Comparison of ENCODE assay signal across 28 cellular contexts in the genomic region with DNA sequence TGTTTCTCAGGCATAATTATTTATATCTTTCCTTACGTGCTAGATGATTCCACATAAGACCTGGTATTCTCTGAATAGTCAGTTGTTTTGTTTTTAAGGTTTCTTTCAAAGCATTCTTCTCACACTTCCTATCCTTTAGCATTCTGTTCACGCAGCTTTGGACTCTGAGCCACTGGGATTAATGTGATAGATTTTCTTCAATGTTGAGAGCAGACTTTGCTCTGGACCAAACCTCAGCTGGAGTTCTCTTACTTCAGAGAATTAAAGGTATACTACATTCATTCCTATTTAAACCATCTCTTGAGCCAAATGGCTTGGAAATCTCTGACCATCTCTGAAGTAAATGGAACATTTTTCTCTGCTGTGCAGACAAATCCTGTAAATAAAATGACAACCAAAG.
DNase-seq lines count a peak whose midpoint lies in the region; ATAC-seq and TF ChIP-seq lines count a peak whose summit lies in the region.
"Had no signal": no experiment of that assay in that cellular context is flagged by ENCODE, and none has a peak within 500 bp of the region (broad histone marks: within the 10 kb centered on the region; RNA-seq: fewer than 3 reads in every experiment).

No MANE protein-coding gene starts in this region.

- H3K9me3 ChIP-seq in hepatocyte (ENCODE audit: low read depth) (no peaks in the 10 kb centered on the region), mucosa of descending colon (no peaks in the 10 kb centered on the region), tibial nerve (no peaks in the 10 kb centered on the region), uterus (no peaks in the 10 kb centered on the region)
- H3K9me3 ChIP-seq: ascending aorta, Caco-2, gastrocnemius medialis, thyroid gland had no signal

- peaks cover 35% of the 10 kb centered on the region for H3K36me3 Mint-ChIP-seq in natural killer cell
- peaks cover 21% of the 10 kb centered on the region for H3K36me3 Mint-ChIP-seq in natural killer cell treated with Interleukin-12 subunit alpha and Interleukin-12 subunit beta and Interleukin-15 and Interleukin-18, amount 100 ng/mL, for 72 hours

- no peaks in the 10 kb centered on the region for H3K27me3 ChIP-seq in hepatocyte
- no peaks in the 10 kb centered on the region for H3K27me3 ChIP-seq in tibial nerve
- no peaks in the 10 kb centered on the region for H3K27me3 ChIP-seq in uterus
- H3K27me3 ChIP-seq: ascending aorta, gastrocnemius medialis, thyroid gland had no signal

- no peaks in the 10 kb centered on the region for H3K36me3 ChIP-seq in hepatocyte (replicated peaks; ENCODE audit: insufficient read depth, low read depth)
- no peaks in the 10 kb centered on the region for H3K36me3 ChIP-seq in mucosa of descending colon (ENCODE audit: low read depth)
- peaks cover 0 to 31% (median 0%) of the 10 kb centered on the region in 3 donors for H3K36me3 ChIP-seq in tibial nerve
- H3K36me3 ChIP-seq in uterus, result no peaks in the 10 kb centered on the region
- H3K36me3 ChIP-seq: gastrocnemius medialis had no signal

- H3K27ac ChIP-seq in hepatocyte (no peak overlapping the region), tibial nerve (no peak overlapping the region), uterus (no peak overlapping the region)
- H3K27ac ChIP-seq: ascending aorta, gastrocnemius medialis, thyroid gland had no signal

- intact Hi-C loops in natural killer cell (cut with micrococcal nuclease), result no loop called here
- intact Hi-C loops in mucosa of descending colon (cut with DNase I, micrococcal nuclease), result no loop called here
- intact Hi-C loops in uterus (cut with DNase I; ENCODE audit: low total_unique reads), result no loop called here

- DNase-seq in natural killer cell, result no peak
- DNase-seq in natural killer cell treated with Interleukin-12 subunit alpha and Interleukin-12 subunit beta and Interleukin-15 and Interleukin-18, amount 100 ng/mL, for 72 hours (ENCODE audit: low spot score), result no peak
- DNase-seq in hepatocyte (ENCODE audit: low spot score), result peak; percentile 35
- no peak for DNase-seq in mucosa of descending colon
- DNase-seq in tibial nerve (ENCODE audit: low spot score in 2 of 2), result no peak
- no peak for DNase-seq in uterus
- DNase-seq: activated CD4-positive, alpha-beta T cell treated with anti-CD3 and anti-CD28 coated beads, Interleukin-2, amount 10 ng/mL, durations not matched to agents 24 days and 14 days; Caco-2; cortex of kidney; gastrocnemius medialis; GDM1; GOT3; hypothalamus; NCI-H1092 treated with DMSO at 0.1 percent for 48 hours; NCI-H187; NCI-H524 treated with DMSO at 0.1 percent for 48 hours; nucleus accumbens; Right ventricle myocardium superior; stimulated activated CD8-positive, alpha-beta memory T cell treated with anti-CD3 and anti-CD28 coated beads, Interleukin-4, amount 100 ng/mL, for 48 hours; stimulated activated naive CD8-positive, alpha-beta T cell treated with anti-CD3 and anti-CD28 coated beads, Interleukin-15, amount 100 ng/mL, for 72 hours; thyroid gland had no signal

- H3K4me3 Mint-ChIP-seq in natural killer cell, result no peak overlapping the region
- H3K4me3 Mint-ChIP-seq in natural killer cell treated with Interleukin-12 subunit alpha and Interleukin-12 subunit beta and Interleukin-15 and Interleukin-18, amount 100 ng/mL, for 72 hours, result no peak overlapping the region
- H3K4me3 Mint-ChIP-seq: activated CD4-positive, alpha-beta T cell treated with anti-CD3 and anti-CD28 coated beads, Interleukin-2, amount 10 ng/mL, durations not matched to agents 24 days and 14 days; IgD-negative memory B cell; stimulated activated naive CD8-positive, alpha-beta T cell treated with anti-CD3 and anti-CD28 coated beads, Interleukin-15, amount 100 ng/mL, for 72 hours; T-helper 2 cell treated with Interferon-gamma antibody and Interleukin-4, amounts not matched to agents 5 μg/mL and 100 μg/mL, for 36 hours had no signal

- no peaks in the 10 kb centered on the region for H3K79me2 ChIP-seq in hepatocyte

- H3K4me2 ChIP-seq in hepatocyte, result peak overlapping the region; percentile 54

- 61% methylated on average over 2 of the region's 2 CpGs for WGBS in hepatocyte (ENCODE audit: low lambda C conversion rate, missing lambda C conversion rate)
- 82 to 88% methylated on average over 2 of the region's 2 CpGs for WGBS in tibial nerve, 2 donors

- H3K4me1 ChIP-seq in hepatocyte (ENCODE audit: insufficient read depth) (peaks cover 21% of the 10 kb centered on the region), mucosa of descending colon (ENCODE audit: low read depth) (peaks cover 19% of the 10 kb centered on the region), tibial nerve (peaks cover 0 to 20% (median 0%) of the 10 kb centered on the region in 4 donors), uterus (no peaks in the 10 kb centered on the region)
- H3K4me1 ChIP-seq: thyroid gland had no signal

- no peaks in the 10 kb centered on the region for H3K27me3 Mint-ChIP-seq in natural killer cell (ENCODE audit: low read depth in 2 of 2)
- no peaks in the 10 kb centered on the region for H3K27me3 Mint-ChIP-seq in natural killer cell treated with Interleukin-12 subunit alpha and Interleukin-12 subunit beta and Interleukin-15 and Interleukin-18, amount 100 ng/mL, for 72 hours
- H3K27me3 Mint-ChIP-seq: activated CD4-positive, alpha-beta T cell treated with anti-CD3 and anti-CD28 coated beads, Interleukin-2, amount 10 ng/mL, durations not matched to agents 24 days and 14 days; IgD-negative memory B cell; stimulated activated naive CD8-positive, alpha-beta T cell treated with anti-CD3 and anti-CD28 coated beads, Interleukin-15, amount 100 ng/mL, for 72 hours had no signal

- H3K9me2 ChIP-seq in hepatocyte (replicated peaks; ENCODE audit: insufficient read depth), result no peaks in the 10 kb centered on the region

- ATAC-seq in natural killer cell (no peak), mucosa of descending colon (peak; percentile 64), HG02610 (IDR thresholded peaks at IDR 0.05; ENCODE audit: unreplicated experiment) (no peak), HG02678 (IDR thresholded peaks at IDR 0.05; ENCODE audit: unreplicated experiment) (no peak)
- ATAC-seq in natural killer cell treated with Interleukin-12 subunit alpha and Interleukin-12 subunit beta and Interleukin-15 and Interleukin-18, amount 100 ng/mL, for 72 hours, result no peak
- ATAC-seq: activated naive CD4-positive, alpha-beta T cell treated with anti-CD3 and anti-CD28 coated beads, Interleukin-2, amount 50 U/mL, for 72 hours; gastrocnemius medialis; stimulated activated naive CD8-positive, alpha-beta T cell treated with anti-CD3 and anti-CD28 coated beads, Interleukin-15, amount 100 ng/mL, for 72 hours had no signal

- TF ChIP-seq POLR2A in tibial nerve (IDR thresholded peaks at IDR 0.05) (no peak), uterus (IDR thresholded peaks at IDR 0.05) (no peak)

- no peak overlapping the region for H2AFZ ChIP-seq in hepatocyte

- peaks cover 40 to 41% of the 10 kb centered on the region in 2 donors for H3K4me1 Mint-ChIP-seq in natural killer cell
- peaks cover 19 to 31% of the 10 kb centered on the region in 2 donors for H3K4me1 Mint-ChIP-seq in natural killer cell treated with Interleukin-12 subunit alpha and Interleukin-12 subunit beta and Interleukin-15 and Interleukin-18, amount 100 ng/mL, for 72 hours (ENCODE audit: low read depth in 2 of 2)
- H3K4me1 Mint-ChIP-seq: IgD-negative memory B cell had no signal

- TF ChIP-seq CTCF in natural killer cell (IDR thresholded peaks at IDR 0.05) (no peak), hepatocyte (IDR thresholded peaks at IDR 0.05; ENCODE audit: poor library complexity) (no peak), mucosa of descending colon (IDR thresholded peaks at IDR 0.05) (no peak), tibial nerve (IDR thresholded peaks at IDR 0.05) (no peak), uterus (IDR thresholded peaks at IDR 0.05) (no peak)

- H3K4me3 ChIP-seq in hepatocyte, result no peak overlapping the region
- no peak overlapping the region for H3K4me3 ChIP-seq in mucosa of descending colon
- H3K4me3 ChIP-seq in tibial nerve, result no peak overlapping the region
- no peak overlapping the region for H3K4me3 ChIP-seq in uterus
- H3K4me3 ChIP-seq: ascending aorta, gastrocnemius medialis, lung, thyroid gland had no signal

- H4K20me1 ChIP-seq in hepatocyte (ENCODE audit: insufficient read depth, poor library complexity, severe bottlenecking), result no peaks in the 10 kb centered on the region

- peak overlapping the region; percentile 36 to 43 for H3K27ac Mint-ChIP-seq in natural killer cell
- no peak overlapping the region for H3K27ac Mint-ChIP-seq in natural killer cell treated with Interleukin-12 subunit alpha and Interleukin-12 subunit beta and Interleukin-15 and Interleukin-18, amount 100 ng/mL, for 72 hours
- H3K27ac Mint-ChIP-seq: activated CD4-positive, alpha-beta T cell treated with anti-CD3 and anti-CD28 coated beads, Interleukin-2, amount 10 ng/mL, durations not matched to agents 24 days and 14 days; IgD-negative memory B cell; T-helper 2 cell treated with Interferon-gamma antibody and Interleukin-4, amounts not matched to agents 5 μg/mL and 100 μg/mL, for 36 hours had no signal

- H3K9me3 Mint-ChIP-seq in natural killer cell, result no peaks in the 10 kb centered on the region
- no peaks in the 10 kb centered on the region for H3K9me3 Mint-ChIP-seq in natural killer cell treated with Interleukin-12 subunit alpha and Interleukin-12 subunit beta and Interleukin-15 and Interleukin-18, amount 100 ng/mL, for 72 hours
- H3K9me3 Mint-ChIP-seq: activated CD4-positive, alpha-beta T cell treated with anti-CD3 and anti-CD28 coated beads, Interleukin-2, amount 10 ng/mL, durations not matched to agents 24 days and 14 days; activated naive CD4-positive, alpha-beta T cell treated with anti-CD3 and anti-CD28 coated beads, Interleukin-2, amount 50 U/mL, for 72 hours; IgD-negative memory B cell; stimulated activated naive CD8-positive, alpha-beta T cell treated with anti-CD3 and anti-CD28 coated beads, Interleukin-15, amount 100 ng/mL, for 72 hours; T-helper 2 cell treated with Interferon-gamma antibody and Interleukin-4, amounts not matched to agents 5 μg/mL and 100 μg/mL, for 36 hours had no signal

- TF ChIP-seq EP300 in tibial nerve (IDR thresholded peaks at IDR 0.05), result no peak

Comparison
In these comparisons a context has a peak if more than half of its experiments do, and no peak if none do; other contexts are left out.
1. H3K27ac Mint-ChIP-seq: peak in natural killer cell (2 of 2); none in natural killer cell treated with Interleukin-12 subunit alpha and Interleukin-12 subunit beta and Interleukin-15 and Interleukin-18, amount 100 ng/mL, for 72 hours (0 of 2).